2 cellular contexts compared by ENCODE assay signal in the genomic region with DNA sequence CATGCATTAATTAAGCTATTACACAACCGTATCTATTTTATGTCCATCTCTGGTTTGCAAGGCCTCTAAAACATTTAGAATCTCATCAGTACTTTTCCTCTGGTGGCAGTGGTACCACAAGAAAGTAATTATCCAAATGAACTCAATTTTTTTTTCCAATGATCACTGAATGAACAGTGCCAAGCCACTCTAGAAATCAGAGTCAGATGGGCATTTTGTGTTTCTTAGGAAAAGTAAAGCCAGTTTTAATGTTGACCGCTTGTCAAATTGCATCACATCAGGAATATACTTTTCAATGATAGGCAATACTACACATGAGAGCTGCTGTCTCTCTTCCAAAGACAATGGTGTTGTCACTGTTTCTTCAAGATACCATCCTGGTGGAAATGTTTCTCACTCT.
A peak's percentile ranks its signal among the peaks of the same experiment; 100 is the strongest.
TF ChIP-seq lines count a peak whose summit lies in the region.

No MANE protein-coding gene starts in this region.

TF ChIP-seq in IMR-90, 13 proteins besides CTCF, POLR2A, EP300 and RAD21:
- TF ChIP-seq BHLHE40 (IDR thresholded peaks at IDR 0.05; ENCODE audit: low read depth, low read length) (no peak), MXI1 (IDR thresholded peaks at IDR 0.05; ENCODE audit: borderline replicate concordance, low read depth, low read length) (no peak), RFX5 (IDR thresholded peaks at IDR 0.05; ENCODE audit: low read depth, low read length) (no peak), SMC3 (IDR thresholded peaks at IDR 0.05; ENCODE audit: low read depth, low read length) (no peak)

TF ChIP-seq in K562, 482 proteins besides CTCF, POLR2A, EP300 and RAD21:
- TF ChIP-seq CEBPB (tag; IDR thresholded peaks at IDR 0.05) = peak; percentile 7; the same call in 1 of the 2 replicates
- no peak for TF ChIP-seq FOXK2 (conservative IDR thresholded peaks at IDR 0.05 in 1 of 2, IDR thresholded peaks at IDR 0.05 in 1 of 2; ENCODE audit: low read depth in 2 of 2)
